23 cellular contexts compared by ENCODE assay signal in the genomic region with DNA sequence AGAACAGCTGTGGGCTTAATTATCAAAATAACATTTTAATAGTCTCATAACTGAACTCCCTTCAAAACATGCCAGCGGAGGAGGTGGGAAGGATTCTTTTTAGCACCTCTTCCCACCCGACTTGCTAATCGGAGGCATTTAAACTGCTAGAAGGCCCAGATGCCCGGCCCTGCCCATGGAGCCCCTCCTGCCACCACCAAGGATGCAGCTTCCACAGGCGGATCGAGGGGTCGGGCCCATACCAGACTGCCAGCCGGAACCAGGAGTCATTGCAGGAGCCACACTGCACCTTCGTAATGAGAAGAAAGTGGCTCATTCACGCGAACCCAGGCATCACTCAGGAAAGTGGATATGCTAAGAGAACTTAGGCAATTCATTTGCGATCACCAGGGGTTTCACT.
DNase-seq lines count a peak whose midpoint lies in the region; TF ChIP-seq lines count a peak whose summit lies in the region.
"Had no signal": no experiment of that assay in that cellular context is flagged by ENCODE, and none has a peak within 500 bp of the region (broad histone marks: within the 10 kb centered on the region; RNA-seq: fewer than 3 reads in every experiment).

No MANE protein-coding gene starts in this region.

- peak overlapping the region; percentile 84 for H3K27ac Mint-ChIP-seq in glutamatergic neuron (ENCODE audit: unreplicated experiment)
- H3K27ac Mint-ChIP-seq in activated CD4-positive, alpha-beta memory T cell treated with anti-CD3 and anti-CD28 coated beads for 36 hours = no peak overlapping the region
- H3K27ac Mint-ChIP-seq: activated naive CD4-positive, alpha-beta T cell treated with anti-CD3 and anti-CD28 coated beads, Interleukin-2, amount 50 U/mL, for 24 hours; activated T-helper 17 cell treated with anti-CD3 and anti-CD28 coated beads, Interleukin-2, amount 50 U/mL, for 72 hours had no signal

- no peak for TF ChIP-seq CTCF in MM.1S (IDR thresholded peaks at IDR 0.05; ENCODE audit: low read length)
- no peak for TF ChIP-seq CTCF in glutamatergic neuron (IDR thresholded peaks at IDR 0.05; ENCODE audit: partially characterized antibody, unreplicated experiment)
- TF ChIP-seq CTCF in spleen (IDR thresholded peaks at IDR 0.05 in 8 of 11, conservative IDR thresholded peaks at IDR 0.05 in 3 of 11) = no peak

- no peaks in the 10 kb centered on the region for H3K79me2 ChIP-seq in MM.1S (ENCODE audit: low read length)

- 85 to 90% (median 88%) methylated on average over 12 of the region's 12 CpGs for WGBS in spleen, 5 donors

- H3K9me3 Mint-ChIP-seq in glutamatergic neuron (ENCODE audit: unreplicated experiment) = peaks cover 31% of the 10 kb centered on the region
- no peaks in the 10 kb centered on the region for H3K9me3 Mint-ChIP-seq in activated CD4-positive, alpha-beta memory T cell treated with anti-CD3 and anti-CD28 coated beads for 36 hours
- H3K9me3 Mint-ChIP-seq: activated naive CD4-positive, alpha-beta T cell treated with anti-CD3 and anti-CD28 coated beads, Interleukin-2, amount 50 U/mL, for 24 hours; activated T-helper 17 cell treated with anti-CD3 and anti-CD28 coated beads, Interleukin-2, amount 50 U/mL, for 72 hours had no signal

- H3K27me3 ChIP-seq in MM.1S (replicated peaks; ENCODE audit: insufficient read depth, low read length) = no peaks in the 10 kb centered on the region
- H3K27me3 ChIP-seq in spleen (replicated peaks in 1 of 7) = no peaks in the 10 kb centered on the region
- H3K27me3 ChIP-seq: heart right ventricle, SJCRH30 had no signal

- no peaks in the 10 kb centered on the region for H3F3A ChIP-seq in MM.1S (ENCODE audit: insufficient read depth, low read length)

- CTCF ChIA-PET in activated CD4-positive, alpha-beta memory T cell treated with anti-CD3 and anti-CD28 coated beads for 36 hours (lab: Charles Lee) = no interaction called here

- H3K4me1 ChIP-seq in MM.1S (ENCODE audit: low read length) = peaks cover 19% of the 10 kb centered on the region
- peaks cover 0 to 18% (median 14%) of the 10 kb centered on the region in 6 donors for H3K4me1 ChIP-seq in spleen

- no peaks in the 10 kb centered on the region for H4K20me1 ChIP-seq in MM.1S (ENCODE audit: insufficient read depth, low read length)

- DNase-seq in DMS 273 (lab: John Stamatoyannopoulos, UW; ENCODE audit: unreplicated experiment) (peak; percentile 89), MM.1S (no peak), glutamatergic neuron (no peak), spleen (peak; percentile 69), HPDE6-E6E7 (ENCODE audit: extremely low spot score) (no peak), NCI-H226 (no peak)
- no peak for DNase-seq in activated CD4-positive, alpha-beta memory T cell treated with anti-CD3 and anti-CD28 coated beads for 36 hours
- DNase-seq: activated CD4-positive, alpha-beta T cell treated with anti-CD3 and anti-CD28 coated beads, Interleukin-2, amount 50 U/mL, for 48 hours; activated CD8-positive, alpha-beta memory T cell treated with anti-CD3 and anti-CD28 coated beads, Interleukin-2, amount 50 U/mL, for 48 hours; Calu3; foreskin fibroblast; KG1; NCI-H1436; occipital lobe; stimulated activated CD4-positive, alpha-beta T cell treated with anti-CD3 and anti-CD28 coated beads, Interleukin-1b, Interleukin-23, amount 100 ng/mL, for 48 hours; stimulated activated CD8-positive, alpha-beta memory T cell treated with anti-CD3 and anti-CD28 coated beads, Interleukin-4, amount 100 ng/mL, for 48 hours; trophoblast cell had no signal

- H3K9me3 ChIP-seq in MM.1S (replicated peaks; ENCODE audit: insufficient read depth, low read length) (no peaks in the 10 kb centered on the region), spleen (no peaks in the 10 kb centered on the region)
- H3K9me3 ChIP-seq: heart right ventricle had no signal

- no peaks in the 10 kb centered on the region for H3K36me3 ChIP-seq in MM.1S (replicated peaks; ENCODE audit: insufficient read depth, low read length)
- no peaks in the 10 kb centered on the region for H3K36me3 ChIP-seq in spleen
- H3K36me3 ChIP-seq: SJCRH30 had no signal

- no peak overlapping the region for H3K4me3 Mint-ChIP-seq in glutamatergic neuron (ENCODE audit: unreplicated experiment)
- no peak overlapping the region for H3K4me3 Mint-ChIP-seq in activated CD4-positive, alpha-beta memory T cell treated with anti-CD3 and anti-CD28 coated beads for 36 hours
- H3K4me3 Mint-ChIP-seq: activated naive CD4-positive, alpha-beta T cell treated with anti-CD3 and anti-CD28 coated beads, Interleukin-2, amount 50 U/mL, for 24 hours; activated T-helper 17 cell treated with anti-CD3 and anti-CD28 coated beads, Interleukin-2, amount 50 U/mL, for 72 hours had no signal

- no peak overlapping the region for H3K4me3 ChIP-seq in MM.1S (ENCODE audit: low read length)
- H3K4me3 ChIP-seq in spleen = no peak overlapping the region
- H3K4me3 ChIP-seq: coronary artery, heart right ventricle, SJCRH30, skin epidermis had no signal

- peak overlapping the region; percentile 69 for H2AFZ ChIP-seq in MM.1S (ENCODE audit: low read length)

- intact Hi-C loops in spleen (cut with DNase I; ENCODE audit: low total_unique reads) = no loop called here
- intact Hi-C loops in activated CD4-positive, alpha-beta memory T cell treated with anti-CD3 and anti-CD28 coated beads for 36 hours (cut with micrococcal nuclease) = no loop called here

- H3K9ac ChIP-seq in MM.1S (ENCODE audit: low read length) = peak overlapping the region; percentile 2; the same call in 1 of the 2 replicates

- peaks cover 15% of the 10 kb centered on the region for H3K36me3 Mint-ChIP-seq in glutamatergic neuron (ENCODE audit: unreplicated experiment)
- H3K36me3 Mint-ChIP-seq in activated CD4-positive, alpha-beta memory T cell treated with anti-CD3 and anti-CD28 coated beads for 36 hours = no peaks in the 10 kb centered on the region
- H3K36me3 Mint-ChIP-seq: activated naive CD4-positive, alpha-beta T cell treated with anti-CD3 and anti-CD28 coated beads, Interleukin-2, amount 50 U/mL, for 24 hours had no signal

- peak overlapping the region; percentile 42; the same call in 1 of the 2 replicates for H3K27ac ChIP-seq in MM.1S (ENCODE audit: low read length)
- peak overlapping the region in 7 of 8 donors; percentile 36 to 70 (median 51) for H3K27ac ChIP-seq in spleen
- H3K27ac ChIP-seq: coronary artery, SJCRH30, skin epidermis had no signal

- TF ChIP-seq POLR2A in spleen (IDR thresholded peaks at IDR 0.05) = no peak

- H3K9me2 ChIP-seq in MM.1S (replicated peaks; ENCODE audit: insufficient read depth, low read length) = no peaks in the 10 kb centered on the region

- H3K4me2 ChIP-seq in MM.1S (ENCODE audit: low read depth, low read length) = peak overlapping the region; percentile 25; the same call in 1 of the 2 replicates

- peaks cover 26% of the 10 kb centered on the region for H3K4me1 Mint-ChIP-seq in glutamatergic neuron (ENCODE audit: low read depth, unreplicated experiment)
- H3K4me1 Mint-ChIP-seq in activated CD4-positive, alpha-beta memory T cell treated with anti-CD3 and anti-CD28 coated beads for 36 hours (ENCODE audit: low read depth) = no peaks in the 10 kb centered on the region
- H3K4me1 Mint-ChIP-seq: activated naive CD4-positive, alpha-beta T cell treated with anti-CD3 and anti-CD28 coated beads, Interleukin-2, amount 50 U/mL, for 24 hours; activated T-helper 17 cell treated with anti-CD3 and anti-CD28 coated beads, Interleukin-2, amount 50 U/mL, for 72 hours had no signal

- peaks cover 21% of the 10 kb centered on the region for H3K27me3 Mint-ChIP-seq in glutamatergic neuron (ENCODE audit: unreplicated experiment)
- no peaks in the 10 kb centered on the region for H3K27me3 Mint-ChIP-seq in activated CD4-positive, alpha-beta memory T cell treated with anti-CD3 and anti-CD28 coated beads for 36 hours
- H3K27me3 Mint-ChIP-seq: activated naive CD4-positive, alpha-beta T cell treated with anti-CD3 and anti-CD28 coated beads, Interleukin-2, amount 50 U/mL, for 24 hours; activated T-helper 17 cell treated with anti-CD3 and anti-CD28 coated beads, Interleukin-2, amount 50 U/mL, for 72 hours had no signal

- POLR2A ChIA-PET in activated CD4-positive, alpha-beta memory T cell treated with anti-CD3 and anti-CD28 coated beads for 36 hours (lab: Charles Lee) = no interaction called here

Comparison
In these comparisons a context has a peak if more than half of its experiments do, and no peak if none do; other contexts are left out.
1. DNase-seq: peak in DMS 273 (single experiment) and spleen (single experiment); none in MM.1S (single experiment), glutamatergic neuron (single experiment), HPDE6-E6E7 (single experiment), NCI-H226 (single experiment) and activated CD4-positive, alpha-beta memory T cell treated with anti-CD3 and anti-CD28 coated beads for 36 hours (single experiment).